Comparison of ENCODE assay signal across 29 cellular contexts in genomic region chr15:88995449-88995848, GRCh38.
DNase-seq lines count a peak whose midpoint lies in the region; ATAC-seq, FAIRE-seq and TF ChIP-seq lines count a peak whose summit lies in the region.
"Had no signal": no experiment of that assay in that cellular context is flagged by ENCODE, and none has a peak within 500 bp of the region (broad histone marks: within the 10 kb centered on the region; RNA-seq: fewer than 3 reads in every experiment).

No MANE protein-coding gene starts in this region.

- no peak overlapping the region for H2BK15ac ChIP-seq in H1 (ENCODE audit: low read length)

- peak overlapping the region; percentile 4 for H4K5ac ChIP-seq in H1 (ENCODE audit: insufficient read length, low read depth, low read length)

- 0 out of 2 replicates have a peak overlapping the region, but pooled peaks have one; percentile 75 for H2AK5ac ChIP-seq in H1 (ENCODE audit: low read depth, low read length)

- H3K9me3 ChIP-seq in H1 (ENCODE audit: insufficient read depth in 2 of 2, low read depth in 1 of 2, low read length in 1 of 2) (peaks cover under 1% of the 10 kb centered on the region in 2 experiments; a peak in 1 of 4 replicates), ovary (no peaks in the 10 kb centered on the region)
- H3K9me3 ChIP-seq: ascending aorta, gastroesophageal sphincter, MG63, sigmoid colon had no signal

- FAIRE-seq in H1 (lab: Jason Lieb, UNC): no peak
- FAIRE-seq: GM12878 had no signal

- H3F3A ChIP-seq in GM23338 (replicated peaks; ENCODE audit: low read depth): peaks cover 21% of the 10 kb centered on the region; the same call in 1 of the 2 replicates

- H2BK12ac ChIP-seq in H1 (ENCODE audit: low read depth, low read length): peak overlapping the region; percentile 87; the same call in 1 of the 2 replicates

- 52% methylated on average over 3 of the region's 3 CpGs; no CpG with 5 or more reads in 1 of the 2 experiments for WGBS in H1 (ENCODE audit: extremely low coverage in 1 of 2, insufficient coverage in 1 of 2, insufficient read length in 1 of 2, insufficient replicate concordance in 2 of 2, low coverage in 1 of 2, low lambda C conversion rate in 2 of 2, missing lambda C conversion rate in 1 of 2), 2 experiments
- WGBS in ovary, 3 donors: 37 to 55% (median 48%) methylated on average over 3 of the region's 3 CpGs

- H3K27me3 ChIP-seq in GM23338 (ENCODE audit: insufficient read depth) (peaks cover 14% of the 10 kb centered on the region; the same call in 1 of the 2 replicates), H1 (replicated peaks in 1 of 4; ENCODE audit: control insufficient read depth in 3 of 4, extremely low read depth in 1 of 4, insufficient read depth in 3 of 4, low read length in 3 of 4) (no peaks in the 10 kb centered on the region), ovary (no peaks in the 10 kb centered on the region)
- H3K27me3 ChIP-seq: ascending aorta, gastroesophageal sphincter, MG63, sigmoid colon had no signal

- H3K79me1 ChIP-seq in H1 (ENCODE audit: low read depth, low read length): no peaks in the 10 kb centered on the region

- H3K56ac ChIP-seq in H1 (replicated peaks; ENCODE audit: insufficient read length, low read depth, low read length): no peak overlapping the region

- H3K23ac ChIP-seq in H1 (ENCODE audit: insufficient read length): no peak overlapping the region

- peak overlapping the region; percentile 55; the same call in 2 of the 3 replicates for H3K4me3 Mint-ChIP-seq in GM23338
- H3K4me3 Mint-ChIP-seq: activated naive CD4-positive, alpha-beta T cell treated with anti-CD3 and anti-CD28 coated beads, Interleukin-2, amount 50 U/mL, for 24 hours; activated T-cell treated with anti-CD3 and anti-CD28 coated beads, Interleukin-2, amount 50 U/mL, for 4 hours; B cell; naive B cell; type B pancreatic cell had no signal

- peak overlapping the region; percentile 97 for H2BK120ac ChIP-seq in H1 (replicated peaks; ENCODE audit: low read depth, low read length)

- H3K79me2 ChIP-seq in GM23338 (replicated peaks; ENCODE audit: insufficient read depth): 0 out of 2 replicates have a peak, but pooled peaks cover 6% of the 10 kb centered on the region
- peaks cover 0 to 8% of the 10 kb centered on the region in 2 experiments; a peak in 1 of 4 replicates for H3K79me2 ChIP-seq in H1 (ENCODE audit: control insufficient read depth in 1 of 2, insufficient read depth in 2 of 2, low read length in 2 of 2)

- POLR2A ChIA-PET in H1 (lab: Charles Lee; ENCODE audit: partially characterized antibody): interaction anchor here (0.7 to 16.3 kb wide), 10 partner anchors 6 to 117 kb away, joined by 3 to 607 read pairs (median 3); partner anchors contain the start of genes HAPLN3 and MFGE8

- H3K27ac Mint-ChIP-seq in GM23338: peak overlapping the region; percentile 96; the same call in 1 of the 2 replicates
- H3K27ac Mint-ChIP-seq: activated naive CD4-positive, alpha-beta T cell treated with anti-CD3 and anti-CD28 coated beads, Interleukin-2, amount 50 U/mL, for 24 hours; B cell; IgD-negative memory B cell; naive B cell; type B pancreatic cell had no signal

- H3K27me3 Mint-ChIP-seq in GM23338 (ENCODE audit: insufficient read depth, low read depth, poor library complexity): peaks cover 13% of the 10 kb centered on the region
- H3K27me3 Mint-ChIP-seq: activated naive CD4-positive, alpha-beta T cell treated with anti-CD3 and anti-CD28 coated beads, Interleukin-2, amount 50 U/mL, for 24 hours; type B pancreatic cell had no signal

- H3K27ac ChIP-seq in GM23338 (ENCODE audit: low read depth): no peak overlapping the region
- 0 out of 2 replicates have a peak overlapping the region, but pooled peaks have one; percentile 39 for H3K27ac ChIP-seq in H1 (ENCODE audit: low read depth, low read length)
- H3K27ac ChIP-seq in ovary: no peak overlapping the region
- H3K27ac ChIP-seq: ascending aorta, gastroesophageal sphincter, sigmoid colon had no signal

- H3K4me2 ChIP-seq in GM23338: peak overlapping the region; percentile 17; the same call in 1 of the 2 replicates
- H3K4me2 ChIP-seq in H1 (ENCODE audit: insufficient read depth in 1 of 2, low read depth in 2 of 2, low read length in 2 of 2): peak overlapping the region; percentile 34 to 69; a peak in 3 of 4 replicates

- peak overlapping the region; percentile 97; the same call in 1 of the 2 replicates for H2BK5ac ChIP-seq in H1 (ENCODE audit: low read depth, low read length)

- ATAC-seq in GM23338: peak; percentile 8
- no peak for ATAC-seq in Right ventricle myocardium superior (ENCODE audit: poor library complexity)
- ATAC-seq: activated T-cell treated with anti-CD3 and anti-CD28 coated beads, Interleukin-2, amount 50 U/mL, for 4 hours; gastroesophageal sphincter; GM12878; left colon had no signal

- H3K9ac ChIP-seq in H1 (replicated peaks in 1 of 4; ENCODE audit: extremely low read depth in 1 of 4, low read depth in 3 of 4, low read length in 3 of 4): peak overlapping the region in 1 of 4 experiments; percentile 63; a peak in 2 of 7 replicates

- no peaks in the 10 kb centered on the region for H3K9me2 ChIP-seq in GM23338 (ENCODE audit: insufficient read depth)

- H3K36me3 Mint-ChIP-seq in GM23338 (ENCODE audit: low read depth): peaks cover 30% of the 10 kb centered on the region
- H3K36me3 Mint-ChIP-seq: activated naive CD4-positive, alpha-beta T cell treated with anti-CD3 and anti-CD28 coated beads, Interleukin-2, amount 50 U/mL, for 24 hours; IgD-negative memory B cell; naive B cell; type B pancreatic cell had no signal

- H4K91ac ChIP-seq in H1 (replicated peaks; ENCODE audit: insufficient read length, low read length): peak overlapping the region; percentile 26

- H4K20me1 ChIP-seq in GM23338 (replicated peaks; ENCODE audit: insufficient read depth): no peaks in the 10 kb centered on the region
- no peaks in the 10 kb centered on the region for H4K20me1 ChIP-seq in H1 (replicated peaks in 1 of 2; ENCODE audit: control insufficient read depth in 1 of 2, insufficient read depth in 2 of 2, low read length in 2 of 2)

- peak; percentile 21 to 57; a peak in 2 of 3 replicates for TF ChIP-seq POLR2A in H1 (IDR thresholded peaks at IDR 0.05; ENCODE audit: control extremely low read depth in 1 of 2, low read depth in 2 of 2, low read length in 2 of 2)
- no peak for TF ChIP-seq POLR2A in ovary (IDR thresholded peaks at IDR 0.05)

- no peak overlapping the region for H4K8ac ChIP-seq in H1 (ENCODE audit: extremely low read depth, insufficient read depth, low read length)

- H3K4me1 ChIP-seq in GM23338 (ENCODE audit: insufficient read depth) (peaks cover 55% of the 10 kb centered on the region), H1 (replicated peaks in 1 of 4; ENCODE audit: control insufficient read depth in 3 of 4, insufficient read depth in 4 of 4, low read length in 3 of 4) (peaks cover 16 to 55% (median 44%) of the 10 kb centered on the region in 4 experiments), ovary (ENCODE audit: insufficient read depth) (no peaks in the 10 kb centered on the region)
- H3K4me1 ChIP-seq: ascending aorta, gastroesophageal sphincter, sigmoid colon had no signal

- H3K18ac ChIP-seq in H1 (ENCODE audit: extremely low read depth, low read length): peak overlapping the region; percentile 85

- H3K9me3 Mint-ChIP-seq in GM23338: peaks cover 2% of the 10 kb centered on the region; the same call in 1 of the 3 replicates
- H3K9me3 Mint-ChIP-seq: activated naive CD4-positive, alpha-beta T cell treated with anti-CD3 and anti-CD28 coated beads, Interleukin-2, amount 50 U/mL, for 24 hours; activated T-cell treated with anti-CD3 and anti-CD28 coated beads, Interleukin-2, amount 50 U/mL, for 4 hours; type B pancreatic cell had no signal

- peak in 1 of 2 experiments; percentile 13; a peak in 1 of 4 replicates for TF ChIP-seq RAD21 in H1 (IDR thresholded peaks at IDR 0.05 in 1 of 2, conservative IDR thresholded peaks at IDR 0.05 in 1 of 2; ENCODE audit: low read depth in 2 of 2, low read length in 2 of 2)

- CTCF ChIA-PET in H1 (lab: Charles Lee; ENCODE audit: partially characterized antibody): interaction anchor here (0.9 to 4.8 kb wide), 9 partner anchors 8 to 123 kb away, joined by 3 to 39 read pairs (median 4); no protein-coding TSS in a partner anchor

- H3K23me2 ChIP-seq in H1 (ENCODE audit: low read depth, low read length): peaks cover 3% of the 10 kb centered on the region; the same call in 1 of the 2 replicates

- H3K14ac ChIP-seq in H1 (ENCODE audit: insufficient read length): no peak overlapping the region

- H3K4me1 Mint-ChIP-seq in GM23338: peaks cover 82% of the 10 kb centered on the region
- H3K4me1 Mint-ChIP-seq: activated naive CD4-positive, alpha-beta T cell treated with anti-CD3 and anti-CD28 coated beads, Interleukin-2, amount 50 U/mL, for 24 hours; B cell had no signal

- DNase-seq in GM23338 (ENCODE audit: low spot score) (peak; percentile 70), HuH-7 (ENCODE audit: low spot score) (peak; percentile 42), H1 (ENCODE audit: low read depth in 1 of 2, low spot score in 2 of 2) (no peak), kidney glomerular epithelial cell (lab: John Stamatoyannopoulos, UW) (peak; percentile 7), ovary (no peak), NCI-H345 treated with DMSO at 0.1 percent for 48 hours (lab: John Stamatoyannopoulos, UW; ENCODE audit: unreplicated experiment) (no peak), Right ventricle myocardium superior (no peak), germinal center (ENCODE audit: low spot score) (no peak)
- DNase-seq: activated CD4-positive, CD25-positive, alpha-beta regulatory T cell treated with anti-CD3 and anti-CD28 coated beads, Interleukin-2, amount 50 U/mL, for 72 hours; activated CD8-positive, alpha-beta memory T cell treated with anti-CD3 and anti-CD28 coated beads for 24 hours; activated T-cell treated with anti-CD3 and anti-CD28 coated beads, Interleukin-2, amount 50 U/mL, for 4 hours; DMS79; effector CD4-positive, alpha-beta T cell; left colon; mesenchymal stem cell; MG63; naive B cell; NCI-H1417 treated with DMSO at 0.1 percent for 48 hours; NCI-H524; sigmoid colon; stimulated activated CD8-positive, alpha-beta memory T cell treated with anti-CD3 and anti-CD28 coated beads, Interleukin-4, amount 100 ng/mL, for 48 hours; SW 1271 had no signal

- TF ChIP-seq EP300 in H1 (IDR thresholded peaks at IDR 0.05; ENCODE audit: borderline replicate concordance in 1 of 2, low read depth in 2 of 2, low read length in 2 of 2) (no peak), ovary (IDR thresholded peaks at IDR 0.05) (no peak)

- TF ChIP-seq CTCF in GM23338 (conservative IDR thresholded peaks at IDR 0.05; ENCODE audit: low read depth in 2 of 2): no peak
- TF ChIP-seq CTCF in H1 (IDR thresholded peaks at IDR 0.05; ENCODE audit: control extremely low read depth in 1 of 3, insufficient read depth in 1 of 3, low read depth in 1 of 3, low read length in 3 of 3): no peak
- no peak for TF ChIP-seq CTCF in ovary (IDR thresholded peaks at IDR 0.05)

- intact Hi-C loops in ovary (cut with DNase I) (no loop called here), Right ventricle myocardium superior (cut with DNase I) (no loop called here)

- H3K4me3 ChIP-seq in GM23338 (peak overlapping the region; percentile 4; the same call in 1 of the 2 replicates), H1 (ENCODE audit: extremely low read depth in 1 of 4, insufficient read depth in 2 of 4, low read depth in 3 of 4, low read length in 4 of 4) (peak overlapping the region in 1 of 4 experiments; percentile 29; a peak in 1 of 8 replicates), ovary (no peak overlapping the region)
- H3K4me3 ChIP-seq: ascending aorta, gastroesophageal sphincter, GM12878, MG63, sigmoid colon had no signal

- H3K4ac ChIP-seq in H1 (replicated peaks; ENCODE audit: insufficient read length, low read depth, low read length): peak overlapping the region; percentile 57

- 0 out of 2 replicates have a peak overlapping the region, but pooled peaks have one; percentile 38 for H2BK20ac ChIP-seq in H1 (ENCODE audit: low read length)

- H2AFZ ChIP-seq in GM23338 (no peak overlapping the region), H1 (ENCODE audit: low read length) (no peak overlapping the region)

- H3K36me3 ChIP-seq in GM23338 (ENCODE audit: insufficient read depth): no peaks in the 10 kb centered on the region
- no peaks in the 10 kb centered on the region for H3K36me3 ChIP-seq in H1 (ENCODE audit: control insufficient read depth in 2 of 4, insufficient read depth in 4 of 4, low read length in 3 of 4)
- no peaks in the 10 kb centered on the region for H3K36me3 ChIP-seq in ovary
- H3K36me3 ChIP-seq: ascending aorta, gastroesophageal sphincter, MG63, sigmoid colon had no signal

Comparison
In these comparisons a context has a peak if more than half of its experiments do, and no peak if none do; other contexts are left out.
1. DNase-seq: peak in GM23338 (single experiment), HuH-7 (single experiment) and kidney glomerular epithelial cell (single experiment); none in H1 (0 of 2), ovary (0 of 5), NCI-H345 treated with DMSO at 0.1 percent for 48 hours (single experiment), Right ventricle myocardium superior (single experiment) and germinal center (single experiment).